ENCODE assay signal across 16 cellular contexts in the genomic region with DNA sequence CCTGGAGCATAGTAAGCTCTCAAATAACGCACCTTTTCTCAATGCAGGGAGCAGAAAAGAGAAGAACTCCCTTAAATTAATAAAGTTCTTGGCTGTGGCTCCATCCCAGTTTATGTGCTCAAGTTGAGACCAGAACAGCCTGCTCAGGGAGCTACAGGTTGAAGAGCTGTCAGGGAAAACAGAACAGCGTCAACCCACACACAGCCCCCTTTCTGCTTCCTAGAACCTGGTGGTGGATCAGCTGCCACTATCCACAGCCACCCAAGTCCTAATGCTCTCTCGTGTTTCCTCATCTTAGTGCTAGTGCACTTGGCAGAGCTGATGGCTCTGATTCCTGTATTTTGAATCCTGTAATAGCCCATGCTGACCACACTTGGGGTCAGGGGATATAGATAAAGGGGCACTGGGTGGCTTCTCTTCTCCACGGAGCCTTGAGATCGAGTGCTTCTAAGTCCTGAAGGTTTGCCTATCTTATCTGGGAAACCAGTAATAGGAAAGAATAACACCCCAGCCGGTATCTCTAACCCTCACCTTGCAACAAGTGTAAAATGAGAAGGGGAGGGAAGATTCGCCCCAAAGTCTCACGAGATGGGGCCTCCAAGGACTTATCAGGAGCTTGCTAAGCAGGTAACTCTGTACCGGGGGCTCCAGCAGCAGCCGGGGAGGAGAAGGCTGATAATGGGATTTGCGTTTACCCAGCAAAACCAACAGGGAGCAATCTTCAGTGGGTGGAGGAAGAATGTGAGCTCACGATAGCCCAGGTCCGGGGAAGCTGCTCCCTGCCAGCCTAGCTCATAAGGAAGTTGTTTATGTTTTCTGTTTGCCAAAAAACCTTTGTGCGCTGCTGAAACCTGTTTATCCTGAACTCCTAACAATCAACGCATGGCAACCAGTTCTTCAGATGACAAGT.
DNase-seq lines count a peak whose midpoint lies in the region; ATAC-seq, FAIRE-seq and TF ChIP-seq lines count a peak whose summit lies in the region.
"Had no signal": no experiment of that assay in that cellular context is flagged by ENCODE, and none has a peak within 500 bp of the region (broad histone marks: within the 10 kb centered on the region; RNA-seq: fewer than 3 reads in every experiment).

No MANE protein-coding gene starts in this region.

- no peaks in the 10 kb centered on the region for H3K9me3 ChIP-seq in HEK293 (ENCODE audit: control insufficient read depth, insufficient read depth, low read depth, low read length)
- H3K9me3 ChIP-seq in pancreas, result no peaks in the 10 kb centered on the region
- H3K9me3 ChIP-seq: ovary had no signal

- FAIRE-seq in pancreas (lab: Jason Lieb, UNC), result no peak
- FAIRE-seq: endometrium, H54 had no signal

- H3K36me3 Mint-ChIP-seq in mesothelial cell of epicardium, result no peaks in the 10 kb centered on the region
- no peaks in the 10 kb centered on the region for H3K36me3 Mint-ChIP-seq in activated T-helper 2 cell treated with anti-CD3 and anti-CD28 coated beads, Interferon-gamma antibody, Interleukin-2, Interleukin-4, amounts not matched to agents 10 μg/mL and 5 μg/mL and 100 μg/mL, durations not matched to agents 14 hours and 24 hours and 36 hours (ENCODE audit: low read depth)

- WGBS in pancreas, 2 donors, result 31 to 34% methylated on average over 15 of the region's 15 CpGs

- ATAC-seq in pancreas (peak; percentile 64 to 79 (median 72)), HG03521 (IDR thresholded peaks at IDR 0.05; ENCODE audit: unreplicated experiment) (no peak), HG03378 (IDR thresholded peaks at IDR 0.05; ENCODE audit: unreplicated experiment) (no peak)
- ATAC-seq: stimulated activated naive CD8-positive, alpha-beta T cell treated with anti-CD3 and anti-CD28 coated beads, Interleukin-15, Interleukin-2, amounts not matched to agents 100 U/mL and 50 U/mL, for 24 hours had no signal

- H3K36me3 ChIP-seq in HEK293 (ENCODE audit: control insufficient read depth in 2 of 2, insufficient read depth in 1 of 2, low read length in 2 of 2), result no peaks in the 10 kb centered on the region
- H3K36me3 ChIP-seq in pancreas, result no peaks in the 10 kb centered on the region
- H3K36me3 ChIP-seq: ovary had no signal

- POLR2A ChIA-PET in HEK293 (lab: Yijun Ruan, JAX), result no interaction called here

- no peak for TF ChIP-seq POLR2A in erythroblast (IDR thresholded peaks at IDR 0.05; ENCODE audit: low read length)

- peaks cover 23% of the 10 kb centered on the region for H3K4me1 Mint-ChIP-seq in mesothelial cell of epicardium
- peaks cover 8% of the 10 kb centered on the region for H3K4me1 Mint-ChIP-seq in activated T-helper 2 cell treated with anti-CD3 and anti-CD28 coated beads, Interferon-gamma antibody, Interleukin-2, Interleukin-4, amounts not matched to agents 10 μg/mL and 5 μg/mL and 100 μg/mL, durations not matched to agents 14 hours and 24 hours and 36 hours (ENCODE audit: low read depth)

- CTCF ChIA-PET in HEK293 (lab: Yijun Ruan, JAX), result no interaction called here

- TF ChIP-seq CTCF in HEK293 (tag by site-specific recombination; IDR thresholded peaks at IDR 0.05), result no peak
- TF ChIP-seq CTCF in pancreas (IDR thresholded peaks at IDR 0.05), result no peak
- no peak for TF ChIP-seq CTCF in mesothelial cell of epicardium (IDR thresholded peaks at IDR 0.05; ENCODE audit: unreplicated experiment)

- H3K27ac Mint-ChIP-seq in mesothelial cell of epicardium, result no peak overlapping the region
- no peak overlapping the region for H3K27ac Mint-ChIP-seq in activated T-helper 2 cell treated with anti-CD3 and anti-CD28 coated beads, Interferon-gamma antibody, Interleukin-2, Interleukin-4, amounts not matched to agents 10 μg/mL and 5 μg/mL and 100 μg/mL, durations not matched to agents 14 hours and 24 hours and 36 hours
- H3K27ac Mint-ChIP-seq: T-helper 2 cell treated with Interferon-gamma antibody and Interleukin-4, amounts not matched to agents 5 μg/mL and 100 μg/mL, for 36 hours had no signal

- DNase-seq in NCI-H82 treated with DMSO at 0.1 percent for 48 hours (lab: John Stamatoyannopoulos, UW; ENCODE audit: unreplicated experiment) (peak; percentile 81), erythroblast (lab: John Stamatoyannopoulos, UW) (peak; percentile 89 to 98), pancreas (peak in 1 of 6 donors; percentile 29), mesothelial cell of epicardium (ENCODE audit: low spot score in 2 of 2, unreplicated experiment in 2 of 2) (no peak)
- no peak for DNase-seq in activated T-helper 2 cell treated with anti-CD3 and anti-CD28 coated beads, Interferon-gamma antibody, Interleukin-2, Interleukin-4, amounts not matched to agents 10 μg/mL and 5 μg/mL and 100 μg/mL, durations not matched to agents 14 hours and 24 hours and 36 hours (ENCODE audit: low spot score)
- DNase-seq: NCI-H1694 treated with DMSO at 0.1 percent for 48 hours; ovary; SHP77; stimulated activated naive CD8-positive, alpha-beta T cell treated with anti-CD3 and anti-CD28 coated beads, Interleukin-15, Interleukin-2, amounts not matched to agents 100 U/mL and 50 U/mL, for 24 hours had no signal

- peaks cover 6% of the 10 kb centered on the region; the same call in 1 of the 2 replicates for H3K4me1 ChIP-seq in HEK293 (ENCODE audit: control insufficient read depth, insufficient read depth, low read length)
- no peaks in the 10 kb centered on the region for H3K4me1 ChIP-seq in pancreas

- no peaks in the 10 kb centered on the region for H3K27me3 ChIP-seq in pancreas
- H3K27me3 ChIP-seq: ovary had no signal

- no peak overlapping the region for H3K4me3 Mint-ChIP-seq in mesothelial cell of epicardium
- no peak overlapping the region for H3K4me3 Mint-ChIP-seq in activated T-helper 2 cell treated with anti-CD3 and anti-CD28 coated beads, Interferon-gamma antibody, Interleukin-2, Interleukin-4, amounts not matched to agents 10 μg/mL and 5 μg/mL and 100 μg/mL, durations not matched to agents 14 hours and 24 hours and 36 hours (ENCODE audit: low read depth)
- H3K4me3 Mint-ChIP-seq: central memory CD8-positive, alpha-beta T cell; T-helper 2 cell treated with Interferon-gamma antibody and Interleukin-4, amounts not matched to agents 5 μg/mL and 100 μg/mL, for 36 hours had no signal

- H3K9me3 Mint-ChIP-seq in mesothelial cell of epicardium, result no peaks in the 10 kb centered on the region
- no peaks in the 10 kb centered on the region for H3K9me3 Mint-ChIP-seq in activated T-helper 2 cell treated with anti-CD3 and anti-CD28 coated beads, Interferon-gamma antibody, Interleukin-2, Interleukin-4, amounts not matched to agents 10 μg/mL and 5 μg/mL and 100 μg/mL, durations not matched to agents 14 hours and 24 hours and 36 hours
- H3K9me3 Mint-ChIP-seq: central memory CD8-positive, alpha-beta T cell; T-helper 2 cell treated with Interferon-gamma antibody and Interleukin-4, amounts not matched to agents 5 μg/mL and 100 μg/mL, for 36 hours had no signal

- H3K27ac ChIP-seq in HEK293 (ENCODE audit: extremely low read depth, low read depth, low read length) (no peak overlapping the region), pancreas (no peak overlapping the region)
- H3K27ac ChIP-seq: ovary had no signal

- H3K4me3 ChIP-seq in HEK293 (ENCODE audit: low read depth, low read length) (no peak overlapping the region), pancreas (no peak overlapping the region)
- H3K4me3 ChIP-seq: ovary had no signal

- peaks cover 18% of the 10 kb centered on the region for H3K27me3 Mint-ChIP-seq in mesothelial cell of epicardium (ENCODE audit: low read depth)
- peaks cover 61% of the 10 kb centered on the region for H3K27me3 Mint-ChIP-seq in activated T-helper 2 cell treated with anti-CD3 and anti-CD28 coated beads, Interferon-gamma antibody, Interleukin-2, Interleukin-4, amounts not matched to agents 10 μg/mL and 5 μg/mL and 100 μg/mL, durations not matched to agents 14 hours and 24 hours and 36 hours (ENCODE audit: low read depth)

- intact Hi-C loops in pancreas (cut with DNase I), result no loop called here
- intact Hi-C loops in activated T-helper 2 cell treated with anti-CD3 and anti-CD28 coated beads, Interferon-gamma antibody, Interleukin-2, Interleukin-4, amounts not matched to agents 10 μg/mL and 5 μg/mL and 100 μg/mL, durations not matched to agents 14 hours and 24 hours and 36 hours (cut with micrococcal nuclease), result no loop called here

TF ChIP-seq in HEK293, 187 proteins besides CTCF, POLR2A, EP300 and RAD21:
- no peak for TF ChIP-seq ZNF544 (tag by site-specific recombination; IDR thresholded peaks at IDR 0.05)
- peak; percentile 61 for TF ChIP-seq SCRT2 (tag by site-specific recombination; IDR thresholded peaks at IDR 0.05)
- TF ChIP-seq, protein P1, sequence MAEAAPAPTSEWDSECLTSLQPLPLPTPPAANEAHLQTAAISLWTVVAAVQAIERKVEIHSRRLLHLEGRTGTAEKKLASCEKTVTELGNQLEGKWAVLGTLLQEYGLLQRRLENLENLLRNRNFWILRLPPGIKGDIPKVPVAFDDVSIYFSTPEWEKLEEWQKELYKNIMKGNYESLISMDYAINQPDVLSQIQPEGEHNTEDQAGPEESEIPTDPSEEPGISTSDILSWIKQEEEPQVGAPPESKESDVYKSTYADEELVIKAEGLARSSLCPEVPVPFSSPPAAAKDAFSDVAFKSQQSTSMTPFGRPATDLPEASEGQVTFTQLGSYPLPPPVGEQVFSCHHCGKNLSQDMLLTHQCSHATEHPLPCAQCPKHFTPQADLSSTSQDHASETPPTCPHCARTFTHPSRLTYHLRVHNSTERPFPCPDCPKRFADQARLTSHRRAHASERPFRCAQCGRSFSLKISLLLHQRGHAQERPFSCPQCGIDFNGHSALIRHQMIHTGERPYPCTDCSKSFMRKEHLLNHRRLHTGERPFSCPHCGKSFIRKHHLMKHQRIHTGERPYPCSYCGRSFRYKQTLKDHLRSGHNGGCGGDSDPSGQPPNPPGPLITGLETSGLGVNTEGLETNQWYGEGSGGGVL (tag by site-specific recombination; IDR thresholded peaks at IDR 0.05), result 0 out of 2 replicates have a peak, but pooled peaks have one; percentile 14
- no peak for TF ChIP-seq EGR2 (tag by site-specific recombination; IDR thresholded peaks at IDR 0.05; ENCODE audit: low read depth)

Comparison
In these comparisons a context has a peak if more than half of its experiments do, and no peak if none do; other contexts are left out.
1. DNase-seq: peak in NCI-H82 treated with DMSO at 0.1 percent for 48 hours (single experiment) and erythroblast (2 of 2); none in mesothelial cell of epicardium (0 of 2) and activated T-helper 2 cell treated with anti-CD3 and anti-CD28 coated beads, Interferon-gamma antibody, Interleukin-2, Interleukin-4, amounts not matched to agents 10 μg/mL and 5 μg/mL and 100 μg/mL, durations not matched to agents 14 hours and 24 hours and 36 hours (single experiment).
2. ATAC-seq: peak in pancreas (4 of 4); none in HG03521 (single experiment) and HG03378 (single experiment).